ENCODE assay signal across 10 cellular contexts in the genomic region with DNA sequence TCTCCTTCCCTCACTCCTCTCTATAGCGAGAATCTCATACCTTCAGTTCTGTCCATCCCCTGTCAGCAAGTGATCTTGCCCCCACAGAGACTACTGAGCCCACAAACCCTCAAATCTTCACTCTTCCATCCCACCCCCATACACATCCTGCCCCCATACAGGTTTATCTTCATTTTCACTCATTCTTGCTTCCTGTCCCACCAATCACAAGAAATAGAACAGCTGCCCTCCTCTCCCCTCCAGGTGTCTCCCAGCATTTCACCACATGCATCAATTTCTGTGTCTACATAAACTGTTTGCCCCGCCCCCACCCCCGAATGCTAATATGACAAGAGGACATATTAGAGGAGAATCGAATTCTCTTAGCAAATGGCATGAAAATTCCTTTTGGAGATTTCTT. TPM values are rescaled to one million over a fixed set of nuclear protein-coding genes. Genes with fewer than 3 reads are reported as not detected.
A peak's percentile ranks its signal among the peaks of the same experiment; 100 is the strongest.
DNase-seq lines count a peak whose midpoint lies in the region; ATAC-seq and TF ChIP-seq lines count a peak whose summit lies in the region.
"Had no signal": no experiment of that assay in that cellular context is flagged by ENCODE, and none has a peak within 500 bp of the region (broad histone marks: within the 10 kb centered on the region; RNA-seq: fewer than 3 reads in every experiment).

No MANE protein-coding gene starts in this region.

- H3K27ac ChIP-seq in DOHH2 (ENCODE audit: low read depth, low read length) (peak overlapping the region; percentile 12; the same call in 1 of the 2 replicates), mesenchymal stem cell (ENCODE audit: low read length, poor library complexity, severe bottlenecking) (no peak overlapping the region), right lobe of liver (no peak overlapping the region)
- H3K27ac ChIP-seq: esophagus squamous epithelium, neural progenitor cell had no signal

- no peak overlapping the region for H3K4ac ChIP-seq in mesenchymal stem cell (ENCODE audit: low read depth in 1 of 2, low read length in 2 of 2)

- no peak overlapping the region for H3K18ac ChIP-seq in mesenchymal stem cell (ENCODE audit: low read depth in 1 of 2, low read length in 2 of 2)

- WGBS in mesenchymal stem cell = over 99% methylated on average over 4 of the region's 4 CpGs
- WGBS in right lobe of liver (ENCODE audit: insufficient coverage, low coverage, low lambda C conversion rate, missing lambda C conversion rate) = 76% methylated on average over 4 of the region's 4 CpGs

- peaks cover 12% of the 10 kb centered on the region for H3K4me1 Mint-ChIP-seq in activated CD4-positive, alpha-beta T cell treated with anti-CD3 and anti-CD28 coated beads, Interleukin-2, amount 10 ng/mL, durations not matched to agents 24 days and 14 days
- peaks cover 11% of the 10 kb centered on the region for H3K4me1 Mint-ChIP-seq in activated CD8-positive, alpha-beta T cell treated with anti-CD3 and anti-CD28 coated beads for 36 hours (ENCODE audit: low read depth)
- H3K4me1 Mint-ChIP-seq: neural progenitor cell had no signal

- TF ChIP-seq POLR2A in right lobe of liver (IDR thresholded peaks at IDR 0.05) = no peak

- no peak overlapping the region for H3K14ac ChIP-seq in mesenchymal stem cell (ENCODE audit: low read length in 2 of 2)

- H3K9me3 ChIP-seq in DOHH2 (ENCODE audit: control insufficient read depth, insufficient read depth, low read length) = no peaks in the 10 kb centered on the region
- H3K9me3 ChIP-seq in mesenchymal stem cell (ENCODE audit: control insufficient read depth, low read length) = no peaks in the 10 kb centered on the region
- no peaks in the 10 kb centered on the region for H3K9me3 ChIP-seq in right lobe of liver
- H3K9me3 ChIP-seq: esophagus squamous epithelium had no signal

- no peaks in the 10 kb centered on the region for H3K79me1 ChIP-seq in mesenchymal stem cell (replicated peaks; ENCODE audit: low read length, poor library complexity, severe bottlenecking)

- H2BK12ac ChIP-seq in mesenchymal stem cell (ENCODE audit: low read length in 2 of 2) = peak overlapping the region in 1 of 2 experiments; percentile 67

- peak overlapping the region; percentile 68 for H3K4me2 ChIP-seq in DOHH2 (ENCODE audit: low read length)
- no peak overlapping the region for H3K4me2 ChIP-seq in mesenchymal stem cell (ENCODE audit: low read length, poor library complexity, severe bottlenecking)
- H3K4me2 ChIP-seq: neural progenitor cell had no signal

- no peaks in the 10 kb centered on the region for H3K9me2 ChIP-seq in DOHH2 (replicated peaks; ENCODE audit: control insufficient read depth, low read length)

- H3K23ac ChIP-seq in mesenchymal stem cell (ENCODE audit: low read length in 2 of 2) = no peak overlapping the region

- ATAC-seq in activated CD8-positive, alpha-beta T cell treated with anti-CD3 and anti-CD28 coated beads for 36 hours = peak; percentile 66
- no peak for ATAC-seq in HG03135 (IDR thresholded peaks at IDR 0.05; ENCODE audit: unreplicated experiment)
- no peak for ATAC-seq in right lobe of liver

- H3K36me3 Mint-ChIP-seq in activated CD4-positive, alpha-beta T cell treated with anti-CD3 and anti-CD28 coated beads, Interleukin-2, amount 10 ng/mL, durations not matched to agents 24 days and 14 days (ENCODE audit: low read depth) = no peaks in the 10 kb centered on the region
- no peaks in the 10 kb centered on the region for H3K36me3 Mint-ChIP-seq in activated CD8-positive, alpha-beta T cell treated with anti-CD3 and anti-CD28 coated beads for 36 hours (ENCODE audit: low read depth)
- H3K36me3 Mint-ChIP-seq: neural progenitor cell had no signal

- peaks cover 2% of the 10 kb centered on the region for H3K27me3 Mint-ChIP-seq in activated CD4-positive, alpha-beta T cell treated with anti-CD3 and anti-CD28 coated beads, Interleukin-2, amount 10 ng/mL, durations not matched to agents 24 days and 14 days
- peaks cover 6% of the 10 kb centered on the region for H3K27me3 Mint-ChIP-seq in activated CD8-positive, alpha-beta T cell treated with anti-CD3 and anti-CD28 coated beads for 36 hours

- no peaks in the 10 kb centered on the region for H3F3A ChIP-seq in DOHH2 (ENCODE audit: control insufficient read depth, insufficient read depth)

- no peak overlapping the region for H2BK5ac ChIP-seq in mesenchymal stem cell (ENCODE audit: low read depth, low read length, poor library complexity, severe bottlenecking)

- no peak overlapping the region for H2BK120ac ChIP-seq in mesenchymal stem cell (ENCODE audit: low read depth, low read length)

- no peak overlapping the region for H4K91ac ChIP-seq in mesenchymal stem cell (ENCODE audit: low read length)

- no peaks in the 10 kb centered on the region for H3K9me3 Mint-ChIP-seq in activated CD4-positive, alpha-beta T cell treated with anti-CD3 and anti-CD28 coated beads, Interleukin-2, amount 10 ng/mL, durations not matched to agents 24 days and 14 days
- H3K9me3 Mint-ChIP-seq in activated CD8-positive, alpha-beta T cell treated with anti-CD3 and anti-CD28 coated beads for 36 hours = no peaks in the 10 kb centered on the region
- H3K9me3 Mint-ChIP-seq: neural progenitor cell had no signal

- H3K27me3 ChIP-seq in DOHH2 (ENCODE audit: control insufficient read depth, low read length) (no peaks in the 10 kb centered on the region), mesenchymal stem cell (ENCODE audit: control insufficient read depth in 1 of 2, insufficient read depth in 1 of 2, low read length in 2 of 2) (no peaks in the 10 kb centered on the region), right lobe of liver (no peaks in the 10 kb centered on the region)
- H3K27me3 ChIP-seq: neural progenitor cell had no signal

- peak overlapping the region; percentile 26 for H3K27ac Mint-ChIP-seq in activated CD4-positive, alpha-beta T cell treated with anti-CD3 and anti-CD28 coated beads, Interleukin-2, amount 10 ng/mL, durations not matched to agents 24 days and 14 days
- no peak overlapping the region for H3K27ac Mint-ChIP-seq in activated CD8-positive, alpha-beta T cell treated with anti-CD3 and anti-CD28 coated beads for 36 hours
- H3K27ac Mint-ChIP-seq: neural progenitor cell had no signal

- peak overlapping the region; percentile 74 for H3K9ac ChIP-seq in mesenchymal stem cell (ENCODE audit: low read length)
- H3K9ac ChIP-seq: neural progenitor cell had no signal

- peak overlapping the region; percentile 75 for H3K4me3 Mint-ChIP-seq in activated CD4-positive, alpha-beta T cell treated with anti-CD3 and anti-CD28 coated beads, Interleukin-2, amount 10 ng/mL, durations not matched to agents 24 days and 14 days
- peak overlapping the region; percentile 59 for H3K4me3 Mint-ChIP-seq in activated CD8-positive, alpha-beta T cell treated with anti-CD3 and anti-CD28 coated beads for 36 hours
- H3K4me3 Mint-ChIP-seq: neural progenitor cell had no signal

- no peak overlapping the region for H2AK5ac ChIP-seq in mesenchymal stem cell (ENCODE audit: low read length, severe bottlenecking)

- POLR2A ChIA-PET in activated CD8-positive, alpha-beta T cell treated with anti-CD3 and anti-CD28 coated beads for 36 hours (lab: Charles Lee) = no interaction called here

- TF ChIP-seq CTCF in DOHH2 (IDR thresholded peaks at IDR 0.05; ENCODE audit: low read depth, low read length, poor library complexity, severe bottlenecking) (no peak), right lobe of liver (IDR thresholded peaks at IDR 0.05) (no peak)
- TF ChIP-seq CTCF in activated CD8-positive, alpha-beta T cell treated with anti-CD3 and anti-CD28 coated beads for 36 hours (IDR thresholded peaks at IDR 0.05) = no peak

- intact Hi-C loops in activated CD4-positive, alpha-beta T cell treated with anti-CD3 and anti-CD28 coated beads, Interleukin-2, amount 10 ng/mL, durations not matched to agents 24 days and 14 days (cut with micrococcal nuclease) = loop anchor here (5.0 kb wide), 1 partner anchor 43 kb away; no protein-coding TSS in a partner anchor
- intact Hi-C loops in activated CD8-positive, alpha-beta T cell treated with anti-CD3 and anti-CD28 coated beads for 36 hours (cut with micrococcal nuclease) = loop anchor here (5.0 kb wide), 2 partner anchors 333 to 378 kb away; no protein-coding TSS in a partner anchor
- intact Hi-C loops in right lobe of liver (cut with DNase I) = no loop called here

- no peaks in the 10 kb centered on the region for H3K36me3 ChIP-seq in DOHH2 (ENCODE audit: control insufficient read depth, low read length)
- no peaks in the 10 kb centered on the region for H3K36me3 ChIP-seq in mesenchymal stem cell (ENCODE audit: control insufficient read depth in 1 of 2, insufficient read depth in 2 of 2, low read depth in 1 of 2, low read length in 2 of 2)
- H3K36me3 ChIP-seq in right lobe of liver = no peaks in the 10 kb centered on the region
- H3K36me3 ChIP-seq: esophagus squamous epithelium, neural progenitor cell had no signal

- no peak for DNase-seq in activated CD4-positive, alpha-beta T cell treated with anti-CD3 and anti-CD28 coated beads, Interleukin-2, amount 10 ng/mL, durations not matched to agents 24 days and 14 days
- DNase-seq in activated CD4-positive, alpha-beta T cell treated with anti-CD3 and anti-CD28 coated beads for 1 hour = no peak
- DNase-seq in activated CD8-positive, alpha-beta T cell treated with anti-CD3 and anti-CD28 coated beads for 36 hours = no peak
- DNase-seq in mesenchymal stem cell (no peak), right lobe of liver (no peak), NCI-H2171 treated with DMSO at 0.1 percent for 48 hours (lab: John Stamatoyannopoulos, UW) (no peak)
- DNase-seq: esophagus squamous epithelium had no signal

- H4K20me1 ChIP-seq in DOHH2 (ENCODE audit: control insufficient read depth, insufficient read depth, low read depth, low read length) = no peaks in the 10 kb centered on the region

- no peak overlapping the region for H2BK15ac ChIP-seq in mesenchymal stem cell (ENCODE audit: low read depth, poor library complexity, severe bottlenecking)

- H3K79me2 ChIP-seq in DOHH2 (ENCODE audit: control insufficient read depth, low read length) = no peaks in the 10 kb centered on the region

- H2AFZ ChIP-seq in mesenchymal stem cell (ENCODE audit: low read depth, low read length) = no peak overlapping the region
- H2AFZ ChIP-seq: neural progenitor cell had no signal

- no peak overlapping the region for H4K8ac ChIP-seq in mesenchymal stem cell (ENCODE audit: low read length)

- peaks cover 70% of the 10 kb centered on the region for H3K4me1 ChIP-seq in DOHH2 (ENCODE audit: control insufficient read depth, low read length)
- no peaks in the 10 kb centered on the region for H3K4me1 ChIP-seq in mesenchymal stem cell (ENCODE audit: control insufficient read depth, insufficient read depth, low read depth, low read length)
- peaks cover 0 to 9% (median 0%) of the 10 kb centered on the region in 4 donors for H3K4me1 ChIP-seq in right lobe of liver
- H3K4me1 ChIP-seq: neural progenitor cell had no signal

- CTCF ChIA-PET in activated CD8-positive, alpha-beta T cell treated with anti-CD3 and anti-CD28 coated beads for 36 hours (lab: Charles Lee) = interaction anchor here (0.8 to 2.9 kb wide), 28 partner anchors 8 to 491 kb away, joined by 3 to 36 read pairs (median 8); a partner anchor contains a TSS

- H3K4me3 ChIP-seq in DOHH2 (ENCODE audit: low read length) (peak overlapping the region; percentile 54), mesenchymal stem cell (ENCODE audit: insufficient read depth in 1 of 2, low read depth in 1 of 2, low read length in 2 of 2) (no peak overlapping the region), right lobe of liver (no peak overlapping the region)
- H3K4me3 ChIP-seq: neural progenitor cell had no signal

RNA-seq across cellular contexts. Expression of a gene that starts 54.9 kb away (rescaled TPM):
- total RNA-seq in activated CD4-positive, alpha-beta T cell treated with anti-CD3 and anti-CD28 coated beads, Interleukin-2, amount 10 ng/mL, durations not matched to agents 24 days and 14 days = 1.4 and 1.6 TPM in 2 replicates
- total RNA-seq in activated CD8-positive, alpha-beta T cell treated with anti-CD3 and anti-CD28 coated beads for 36 hours = 1 to 10 TPM; 3.6 to 4.1 TPM
- 1.4 TPM for polyA plus RNA-seq in mesenchymal stem cell (2013, experiment 1 of 2)
- polyA plus RNA-seq in mesenchymal stem cell (2013, experiment 2 of 2) = 1.7 TPM
- total RNA-seq in right lobe of liver = 1 to 10 TPM; 3.3 to 8.6 (median 4.6) TPM

Comparison
In these comparisons a context has a peak if more than half of its experiments do, and no peak if none do; other contexts are left out.
1. intact Hi-C loops: an anchor here in activated CD4-positive, alpha-beta T cell treated with anti-CD3 and anti-CD28 coated beads, Interleukin-2, amount 10 ng/mL, durations not matched to agents 24 days and 14 days (5.0 kb wide) and activated CD8-positive, alpha-beta T cell treated with anti-CD3 and anti-CD28 coated beads for 36 hours (5.0 kb wide); none called in right lobe of liver.